Comparison of ENCODE assay signal across 8 cellular contexts in the genomic region with DNA sequence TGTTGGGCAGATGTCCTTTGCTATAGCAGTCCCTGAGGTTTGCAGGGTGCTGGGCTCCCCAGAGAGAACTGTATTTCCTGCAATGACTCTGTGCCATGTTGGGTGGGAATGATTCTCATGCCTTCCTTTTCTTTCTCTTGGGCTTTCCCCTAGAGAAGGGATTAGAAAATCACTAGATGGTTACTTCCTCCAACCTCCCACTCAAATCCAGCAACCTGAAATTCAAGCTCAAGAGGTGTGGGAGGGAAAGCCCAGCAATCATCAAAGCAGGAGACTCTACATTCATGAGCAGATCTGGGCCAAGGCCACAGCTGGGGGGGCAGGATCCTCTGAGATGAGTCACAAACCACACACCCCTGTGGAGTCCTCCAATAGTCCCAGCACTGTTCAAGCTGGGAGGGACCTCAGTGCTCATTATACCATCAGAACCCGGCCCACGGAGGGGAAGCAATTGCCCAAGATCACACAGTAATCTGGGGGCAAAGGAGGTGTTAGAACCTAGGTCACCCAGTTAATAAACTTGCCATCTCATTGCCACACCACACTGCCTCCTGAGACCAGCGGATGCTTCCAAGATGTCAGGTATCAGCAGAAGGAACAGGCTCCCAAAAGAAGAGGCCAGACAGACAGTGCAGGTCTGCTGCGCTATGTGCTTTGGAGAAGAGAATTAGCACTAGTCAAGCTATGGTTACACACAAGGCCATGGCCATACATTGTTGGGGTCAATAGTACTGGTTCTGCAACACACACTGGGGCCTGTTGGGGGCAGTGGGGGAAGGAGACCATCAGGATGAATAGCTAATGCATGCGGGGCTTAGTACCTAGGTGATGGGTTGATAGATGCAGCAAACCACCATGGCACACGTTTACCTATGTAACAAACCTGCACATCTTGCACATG.
DNase-seq lines count a peak whose midpoint lies in the region; ATAC-seq and TF ChIP-seq lines count a peak whose summit lies in the region.

No MANE protein-coding gene starts in this region.

- TF ChIP-seq CTCF in GM06990 (IDR thresholded peaks at IDR 0.05; ENCODE audit: insufficient read depth, low read length, poor library complexity, severe bottlenecking) (no peak), body of pancreas (IDR thresholded peaks at IDR 0.05) (no peak), testis (IDR thresholded peaks at IDR 0.05) (no peak), neural progenitor cell (IDR thresholded peaks at IDR 0.05) (no peak)

- H3K4me2 ChIP-seq in neural progenitor cell = no peak overlapping the region

- no peaks in the 10 kb centered on the region for H3K9me3 ChIP-seq in body of pancreas
- H3K9me3 ChIP-seq in testis = no peaks in the 10 kb centered on the region
- H3K9me3 ChIP-seq in neural progenitor cell (ENCODE audit: low read depth) = no peaks in the 10 kb centered on the region

- peaks cover 8% of the 10 kb centered on the region for H3K4me1 Mint-ChIP-seq in neural progenitor cell

- H3K4me1 ChIP-seq in body of pancreas = peaks cover 8% of the 10 kb centered on the region
- peaks cover 5% of the 10 kb centered on the region for H3K4me1 ChIP-seq in testis
- H3K4me1 ChIP-seq in neural progenitor cell = no peaks in the 10 kb centered on the region

- H3K9ac ChIP-seq in neural progenitor cell = no peak overlapping the region

- H3K4me3 ChIP-seq in GM06990 (replicated peaks; ENCODE audit: low read depth, low read length) = no peak overlapping the region
- no peak overlapping the region for H3K4me3 ChIP-seq in body of pancreas
- no peak overlapping the region for H3K4me3 ChIP-seq in testis
- no peak overlapping the region for H3K4me3 ChIP-seq in neural progenitor cell

- no peak overlapping the region for H2AFZ ChIP-seq in neural progenitor cell (replicated peaks)

- H3K4me3 Mint-ChIP-seq in neural progenitor cell = no peak overlapping the region

- H3K27me3 ChIP-seq in GM06990 (replicated peaks; ENCODE audit: control insufficient read depth, insufficient read depth, low read length) = no peaks in the 10 kb centered on the region
- H3K27me3 ChIP-seq in body of pancreas = no peaks in the 10 kb centered on the region
- H3K27me3 ChIP-seq in testis = no peaks in the 10 kb centered on the region
- H3K27me3 ChIP-seq in neural progenitor cell = no peaks in the 10 kb centered on the region

- H3K27me3 Mint-ChIP-seq in neural progenitor cell (ENCODE audit: insufficient read depth, low read depth) = peaks cover 2% of the 10 kb centered on the region

- no peak for TF ChIP-seq POLR2A in body of pancreas (IDR thresholded peaks at IDR 0.05)
- TF ChIP-seq POLR2A in testis (IDR thresholded peaks at IDR 0.05) = no peak

- no peaks in the 10 kb centered on the region for H3K9me3 Mint-ChIP-seq in neural progenitor cell

- peak; percentile 57 for DNase-seq in GM06990 (ENCODE audit: extremely low read depth, insufficient read length)
- peak; percentile 5 for DNase-seq in HT-29 (ENCODE audit: low spot score)
- peak; percentile 51 to 74 (median 63) for DNase-seq in body of pancreas
- DNase-seq in testis = peak; percentile 64
- DNase-seq in GF-D8 (lab: John Stamatoyannopoulos, UW) = no peak
- no peak for DNase-seq in neural progenitor cell (ENCODE audit: low spot score)
- DNase-seq in hippocampal formation (lab: John Stamatoyannopoulos, UW) = no peak

- intact Hi-C loops in body of pancreas (cut with DNase I) (no loop called here), testis (cut with DNase I; ENCODE audit: low total_unique reads) (no loop called here)

- H3K36me3 Mint-ChIP-seq in neural progenitor cell = no peaks in the 10 kb centered on the region

- no peak overlapping the region for H3K27ac Mint-ChIP-seq in neural progenitor cell

- no peaks in the 10 kb centered on the region for H3F3A ChIP-seq in neural progenitor cell (ENCODE audit: low read depth)

- peak overlapping the region in 2 of 4 donors; percentile 17 to 63 for H3K27ac ChIP-seq in body of pancreas
- no peak overlapping the region for H3K27ac ChIP-seq in testis
- no peak overlapping the region for H3K27ac ChIP-seq in neural progenitor cell

- H3K79me2 ChIP-seq in neural progenitor cell (ENCODE audit: low read depth) = no peaks in the 10 kb centered on the region

- ATAC-seq in GM21390 (IDR thresholded peaks at IDR 0.05; ENCODE audit: unreplicated experiment) (peak; percentile 81), body of pancreas (peak; percentile 87)

- H3K36me3 ChIP-seq in GM06990 (ENCODE audit: control insufficient read depth, insufficient read depth, low read length) (no peaks in the 10 kb centered on the region), body of pancreas (replicated peaks in 1 of 2; ENCODE audit: insufficient read depth in 1 of 2, low read depth in 2 of 2) (no peaks in the 10 kb centered on the region), testis (ENCODE audit: low read depth, missing control alignments) (no peaks in the 10 kb centered on the region), neural progenitor cell (no peaks in the 10 kb centered on the region)

- 73 to 94% methylated on average over 4 to 6 of the region's 6 CpGs for WGBS in body of pancreas, 2 donors
- 79 to 98% methylated on average over 4 to 6 of the region's 6 CpGs for WGBS in testis, 2 donors

- no peaks in the 10 kb centered on the region for H4K20me1 ChIP-seq in neural progenitor cell (ENCODE audit: low read depth)

Comparison
In these comparisons a context has a peak if more than half of its experiments do, and no peak if none do; other contexts are left out.
1. DNase-seq: peak in GM06990 (single experiment), HT-29 (single experiment), body of pancreas (4 of 4) and testis (single experiment); none in GF-D8 (single experiment), neural progenitor cell (single experiment) and hippocampal formation (0 of 2).